Comparison of ENCODE assay signal across 15 cellular contexts in genomic region chr11:28673687-28674431, GRCh38.
A peak's percentile ranks its signal among the peaks of the same experiment; 100 is the strongest.
DNase-seq lines count a peak whose midpoint lies in the region; ATAC-seq, FAIRE-seq and TF ChIP-seq lines count a peak whose summit lies in the region.
"Had no signal": no experiment of that assay in that cellular context is flagged by ENCODE, and none has a peak within 500 bp of the region (broad histone marks: within the 10 kb centered on the region; RNA-seq: fewer than 3 reads in every experiment).

No MANE protein-coding gene starts in this region.

- no peak overlapping the region for H3K4me3 ChIP-seq in RWPE2 (ENCODE audit: severe bottlenecking)
- H3K4me3 ChIP-seq: mucosa of descending colon had no signal

- H3K27me3 ChIP-seq in RWPE2 (ENCODE audit: insufficient read depth, poor library complexity, severe bottlenecking): no peaks in the 10 kb centered on the region

- no peaks in the 10 kb centered on the region for H3K4me1 Mint-ChIP-seq in activated T-helper 1 cell treated with anti-CD3 and anti-CD28 coated beads, Interleukin-12 subunit alpha, Interleukin-12 subunit beta, Interleukin-2, Interleukin-4 antibody, amounts not matched to agents 30 ng/mL and 10 ng/mL and 1 ng/mL, durations not matched to agents 14 hours and 24 hours and 36 hours (ENCODE audit: low read depth)

- no peak for TF ChIP-seq CTCF in RWPE2 (IDR thresholded peaks at IDR 0.05; ENCODE audit: poor library complexity, severe bottlenecking)

- no peaks in the 10 kb centered on the region for H3K27me3 Mint-ChIP-seq in activated T-helper 1 cell treated with anti-CD3 and anti-CD28 coated beads, Interleukin-12 subunit alpha, Interleukin-12 subunit beta, Interleukin-2, Interleukin-4 antibody, amounts not matched to agents 30 ng/mL and 10 ng/mL and 1 ng/mL, durations not matched to agents 14 hours and 24 hours and 36 hours (ENCODE audit: insufficient read depth)

- H3K27ac Mint-ChIP-seq in activated T-helper 1 cell treated with anti-CD3 and anti-CD28 coated beads, Interleukin-12 subunit alpha, Interleukin-12 subunit beta, Interleukin-2, Interleukin-4 antibody, amounts not matched to agents 30 ng/mL and 10 ng/mL and 1 ng/mL, durations not matched to agents 14 hours and 24 hours and 36 hours: no peak overlapping the region

- no peak overlapping the region for H3K4me3 Mint-ChIP-seq in activated T-helper 1 cell treated with anti-CD3 and anti-CD28 coated beads, Interleukin-12 subunit alpha, Interleukin-12 subunit beta, Interleukin-2, Interleukin-4 antibody, amounts not matched to agents 30 ng/mL and 10 ng/mL and 1 ng/mL, durations not matched to agents 14 hours and 24 hours and 36 hours

- intact Hi-C loops in activated T-helper 1 cell treated with anti-CD3 and anti-CD28 coated beads, Interleukin-12 subunit alpha, Interleukin-12 subunit beta, Interleukin-2, Interleukin-4 antibody, amounts not matched to agents 30 ng/mL and 10 ng/mL and 1 ng/mL, durations not matched to agents 14 hours and 24 hours and 36 hours (cut with micrococcal nuclease): no loop called here

- peak; percentile 89 for ATAC-seq in RWPE2 (ENCODE audit: low read depth)
- ATAC-seq: mucosa of descending colon, Panc1 had no signal

- H3K9me3 Mint-ChIP-seq in activated T-helper 1 cell treated with anti-CD3 and anti-CD28 coated beads, Interleukin-12 subunit alpha, Interleukin-12 subunit beta, Interleukin-2, Interleukin-4 antibody, amounts not matched to agents 30 ng/mL and 10 ng/mL and 1 ng/mL, durations not matched to agents 14 hours and 24 hours and 36 hours: no peaks in the 10 kb centered on the region

- DNase-seq in DMS53 (lab: John Stamatoyannopoulos, UW): peak; percentile 2
- DNase-seq in DMS53 treated with DMSO at 0.1 percent for 48 hours (lab: John Stamatoyannopoulos, UW; ENCODE audit: unreplicated experiment): no peak
- DNase-seq in RWPE2 (ENCODE audit: low spot score): no peak
- peak; percentile 57 for DNase-seq in fibroblast of the conjunctiva (ENCODE audit: low read depth)
- DNase-seq in urothelium cell line (ENCODE audit: low spot score): peak; percentile 81
- DNase-seq in activated gamma-delta T cell (lab: John Stamatoyannopoulos, UW): no peak
- no peak for DNase-seq in activated T-helper 1 cell treated with anti-CD3 and anti-CD28 coated beads, Interleukin-12 subunit alpha, Interleukin-12 subunit beta, Interleukin-2, Interleukin-4 antibody, amounts not matched to agents 30 ng/mL and 10 ng/mL and 1 ng/mL, durations not matched to agents 14 hours and 24 hours and 36 hours (ENCODE audit: low spot score)
- DNase-seq in globus pallidus (ENCODE audit: low spot score): no peak
- DNase-seq: activated CD4-positive, alpha-beta T cell treated with anti-CD3 and anti-CD28 coated beads, Interleukin-2, amount 50 U/mL, for 48 hours; DMS153; NCI-H1105 treated with DMSO at 0.1 percent for 48 hours; NCI-H510A had no signal

- H3K4me1 ChIP-seq in RWPE2 (ENCODE audit: insufficient read depth, poor library complexity, severe bottlenecking): peaks cover 15% of the 10 kb centered on the region

- no peaks in the 10 kb centered on the region for H3K9me3 ChIP-seq in RWPE2 (ENCODE audit: severe bottlenecking)
- H3K9me3 ChIP-seq: mucosa of descending colon had no signal

- FAIRE-seq in urothelium cell line (lab: Jason Lieb, UNC): no peak

- H3K27ac ChIP-seq in RWPE2 (ENCODE audit: poor library complexity, severe bottlenecking): peak overlapping the region; percentile 23
- H3K27ac ChIP-seq: 22Rv1 had no signal

- H3K36me3 Mint-ChIP-seq in activated T-helper 1 cell treated with anti-CD3 and anti-CD28 coated beads, Interleukin-12 subunit alpha, Interleukin-12 subunit beta, Interleukin-2, Interleukin-4 antibody, amounts not matched to agents 30 ng/mL and 10 ng/mL and 1 ng/mL, durations not matched to agents 14 hours and 24 hours and 36 hours (ENCODE audit: low read depth): no peaks in the 10 kb centered on the region

- no peaks in the 10 kb centered on the region for H3K36me3 ChIP-seq in RWPE2 (ENCODE audit: low read depth)

Comparison
In these comparisons a context has a peak if more than half of its experiments do, and no peak if none do; other contexts are left out.
1. DNase-seq: peak in DMS53 (single experiment), fibroblast of the conjunctiva (single experiment) and urothelium cell line (single experiment); none in DMS53 treated with DMSO at 0.1 percent for 48 hours (single experiment), RWPE2 (single experiment), activated gamma-delta T cell (single experiment), activated T-helper 1 cell treated with anti-CD3 and anti-CD28 coated beads, Interleukin-12 subunit alpha, Interleukin-12 subunit beta, Interleukin-2, Interleukin-4 antibody, amounts not matched to agents 30 ng/mL and 10 ng/mL and 1 ng/mL, durations not matched to agents 14 hours and 24 hours and 36 hours (single experiment) and globus pallidus (single experiment).